In the genomic region with DNA sequence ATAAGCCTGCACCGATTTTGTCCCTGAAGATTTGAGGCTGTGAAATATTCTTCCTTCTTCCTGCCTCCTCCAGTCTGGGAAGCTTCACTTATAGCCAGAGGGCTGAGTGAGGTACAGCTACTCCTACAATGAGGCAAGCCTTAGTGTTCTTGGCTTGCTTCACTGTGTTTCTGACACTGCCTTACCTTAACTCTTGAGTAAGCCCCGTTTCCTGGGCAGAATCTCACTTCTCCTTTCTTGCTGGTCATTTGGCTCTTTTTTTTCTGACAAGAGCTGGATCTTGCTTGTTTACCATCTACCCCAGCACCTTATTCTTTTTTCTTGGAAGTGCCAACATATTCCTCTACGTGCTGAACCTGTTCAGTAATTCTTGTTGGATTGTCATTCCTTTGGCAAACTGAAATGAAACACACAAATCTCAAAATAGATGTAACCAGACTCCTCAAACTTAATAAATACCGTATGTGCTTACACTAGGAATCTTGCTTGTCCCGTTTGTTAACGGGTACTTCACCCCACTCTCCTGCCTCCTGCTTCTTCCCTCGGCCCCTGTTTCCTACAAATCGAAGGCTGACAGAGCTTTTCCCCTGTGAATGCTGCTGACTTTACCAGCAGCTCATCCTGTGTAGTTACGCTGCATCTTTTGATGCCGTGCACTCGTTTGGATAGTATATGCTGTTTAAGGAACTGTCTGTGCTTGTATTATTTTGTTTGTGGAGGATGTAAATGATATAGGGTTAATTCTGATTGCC, we compare ENCODE assay signal across 8 cellular contexts.
DNase-seq lines count a peak whose midpoint lies in the region; ATAC-seq and TF ChIP-seq lines count a peak whose summit lies in the region.

No MANE protein-coding gene starts in this region.

- no peak overlapping the region for H3K14ac ChIP-seq in neuronal stem cell (ENCODE audit: low read length)

- peak overlapping the region; percentile 9 for H3K4me3 ChIP-seq in rectal smooth muscle tissue (ENCODE audit: low read length)
- H3K4me3 ChIP-seq in neuronal stem cell (ENCODE audit: low read length in 2 of 2) = no peak overlapping the region

- no peak overlapping the region for H2BK120ac ChIP-seq in neuronal stem cell (ENCODE audit: low read depth, low read length)

- no peak overlapping the region for H2BK15ac ChIP-seq in neuronal stem cell (ENCODE audit: low read length)

- no peak overlapping the region for H3K4ac ChIP-seq in neuronal stem cell (ENCODE audit: low read length)

- no peak for TF ChIP-seq CTCF in C4-2B (conservative IDR thresholded peaks at IDR 0.05)
- no peak for TF ChIP-seq CTCF in chondrocyte (IDR thresholded peaks at IDR 0.05)

- no peaks in the 10 kb centered on the region for H3K9me3 ChIP-seq in neuronal stem cell (replicated peaks in 1 of 2; ENCODE audit: control insufficient read depth in 2 of 2, insufficient read depth in 1 of 2, low read depth in 1 of 2, low read length in 2 of 2)

- no peak overlapping the region for H3K9ac ChIP-seq in rectal smooth muscle tissue (ENCODE audit: low read length)
- H3K9ac ChIP-seq in neuronal stem cell (ENCODE audit: low read depth, low read length, poor library complexity) = no peak overlapping the region

- H3K27me3 ChIP-seq in rectal smooth muscle tissue (ENCODE audit: control insufficient read depth, insufficient read depth, low read length) (no peaks in the 10 kb centered on the region), neuronal stem cell (ENCODE audit: control insufficient read depth in 3 of 3, insufficient read depth in 3 of 3, low read depth in 1 of 3, low read length in 3 of 3) (no peaks in the 10 kb centered on the region)

- no peaks in the 10 kb centered on the region for H3K9me3 Mint-ChIP-seq in chondrocyte (ENCODE audit: low read depth)
- no peaks in the 10 kb centered on the region for H3K9me3 Mint-ChIP-seq in activated CD4-positive, alpha-beta memory T cell treated with anti-CD3 and anti-CD28 coated beads for 36 hours

- peak; percentile 94 for ATAC-seq in GM21390 (IDR thresholded peaks at IDR 0.05; ENCODE audit: unreplicated experiment)
- peak; percentile 94 for ATAC-seq in HG03571 (IDR thresholded peaks at IDR 0.05; ENCODE audit: unreplicated experiment)

- no peak overlapping the region for H2AK5ac ChIP-seq in neuronal stem cell (ENCODE audit: low read depth, low read length)

- peak overlapping the region; percentile 29 for H3K4me3 Mint-ChIP-seq in chondrocyte (ENCODE audit: unreplicated experiment)
- no peak overlapping the region for H3K4me3 Mint-ChIP-seq in activated CD4-positive, alpha-beta memory T cell treated with anti-CD3 and anti-CD28 coated beads for 36 hours

- DNase-seq in chondrocyte (ENCODE audit: low spot score) = no peak
- no peak for DNase-seq in activated CD4-positive, alpha-beta memory T cell treated with anti-CD3 and anti-CD28 coated beads for 36 hours
- DNase-seq in stimulated activated CD4-positive, alpha-beta T cell treated with anti-CD3 and anti-CD28 coated beads, Interleukin-2, amount 100 ng/mL, for 24 hours = no peak
- DNase-seq in neuronal stem cell (ENCODE audit: low spot score) = no peak

- H2BK12ac ChIP-seq in neuronal stem cell (ENCODE audit: low read length) = no peak overlapping the region

- H3K79me1 ChIP-seq in neuronal stem cell (ENCODE audit: low read depth, low read length) = peaks cover 4% of the 10 kb centered on the region

- CTCF ChIA-PET in activated CD4-positive, alpha-beta memory T cell treated with anti-CD3 and anti-CD28 coated beads for 36 hours (lab: Charles Lee) = interaction anchor here (0.6 kb wide), 1 partner anchor 642 kb away, joined by 3 read pairs; no protein-coding TSS in a partner anchor

- no peaks in the 10 kb centered on the region for H3K27me3 Mint-ChIP-seq in chondrocyte (ENCODE audit: low read depth)
- peaks cover 6% of the 10 kb centered on the region for H3K27me3 Mint-ChIP-seq in activated CD4-positive, alpha-beta memory T cell treated with anti-CD3 and anti-CD28 coated beads for 36 hours

- POLR2A ChIA-PET in activated CD4-positive, alpha-beta memory T cell treated with anti-CD3 and anti-CD28 coated beads for 36 hours (lab: Charles Lee) = no interaction called here

- peak overlapping the region; percentile 80 for H3K27ac Mint-ChIP-seq in chondrocyte (ENCODE audit: unreplicated experiment)
- H3K27ac Mint-ChIP-seq in activated CD4-positive, alpha-beta memory T cell treated with anti-CD3 and anti-CD28 coated beads for 36 hours = no peak overlapping the region

- H3K4me1 ChIP-seq in rectal smooth muscle tissue (ENCODE audit: control insufficient read depth, insufficient read depth, low read length) (peaks cover 27% of the 10 kb centered on the region), neuronal stem cell (ENCODE audit: control insufficient read depth in 2 of 2, insufficient read depth in 1 of 2, low read depth in 1 of 2, low read length in 2 of 2) (peaks cover 15 to 23% of the 10 kb centered on the region in 2 donors)

- H3K36me3 ChIP-seq in rectal smooth muscle tissue (ENCODE audit: control insufficient read depth, insufficient read depth, low read length) = no peaks in the 10 kb centered on the region
- H3K36me3 ChIP-seq in neuronal stem cell (replicated peaks in 1 of 2; ENCODE audit: control insufficient read depth in 2 of 2, insufficient read depth in 2 of 2, low read length in 2 of 2) = no peaks in the 10 kb centered on the region

- H2BK5ac ChIP-seq in neuronal stem cell (ENCODE audit: low read length) = no peak overlapping the region

- no peak overlapping the region for H4K8ac ChIP-seq in neuronal stem cell (ENCODE audit: low read depth, low read length)

- H3K23ac ChIP-seq in neuronal stem cell (ENCODE audit: low read depth, low read length, poor library complexity) = no peak overlapping the region

- peaks cover 76% of the 10 kb centered on the region for H3K4me1 Mint-ChIP-seq in chondrocyte (ENCODE audit: low read depth)
- H3K4me1 Mint-ChIP-seq in activated CD4-positive, alpha-beta memory T cell treated with anti-CD3 and anti-CD28 coated beads for 36 hours (ENCODE audit: low read depth) = peaks cover 5% of the 10 kb centered on the region

- no CpG with 5 or more reads among the region's 11 CpGs for WGBS in neuronal stem cell (ENCODE audit: extremely low coverage in 2 of 2, insufficient read length in 2 of 2, insufficient replicate concordance in 1 of 2), 2 donors

- no peak overlapping the region for H3K4me2 ChIP-seq in neuronal stem cell (ENCODE audit: insufficient read depth, low read length, poor library complexity, severe bottlenecking)

- no peak overlapping the region for H2AFZ ChIP-seq in neuronal stem cell (ENCODE audit: low read length)

- H3K27ac ChIP-seq in C4-2B (peak overlapping the region; percentile 22; the same call in 1 of the 2 replicates), rectal smooth muscle tissue (ENCODE audit: low read depth, low read length) (peak overlapping the region; percentile 21), neuronal stem cell (replicated peaks; ENCODE audit: low read length) (no peak overlapping the region)

- intact Hi-C loops in activated CD4-positive, alpha-beta memory T cell treated with anti-CD3 and anti-CD28 coated beads for 36 hours (cut with micrococcal nuclease) = no loop called here

- H3K18ac ChIP-seq in neuronal stem cell (ENCODE audit: low read length) = no peak overlapping the region

- H3K36me3 Mint-ChIP-seq in chondrocyte (ENCODE audit: low read depth) = no peaks in the 10 kb centered on the region
- H3K36me3 Mint-ChIP-seq in activated CD4-positive, alpha-beta memory T cell treated with anti-CD3 and anti-CD28 coated beads for 36 hours = no peaks in the 10 kb centered on the region

- H4K91ac ChIP-seq in neuronal stem cell (ENCODE audit: low read depth, low read length, poor library complexity) = no peak overlapping the region
